Comparison of ENCODE assay signal across 8 cellular contexts in the genomic region with DNA sequence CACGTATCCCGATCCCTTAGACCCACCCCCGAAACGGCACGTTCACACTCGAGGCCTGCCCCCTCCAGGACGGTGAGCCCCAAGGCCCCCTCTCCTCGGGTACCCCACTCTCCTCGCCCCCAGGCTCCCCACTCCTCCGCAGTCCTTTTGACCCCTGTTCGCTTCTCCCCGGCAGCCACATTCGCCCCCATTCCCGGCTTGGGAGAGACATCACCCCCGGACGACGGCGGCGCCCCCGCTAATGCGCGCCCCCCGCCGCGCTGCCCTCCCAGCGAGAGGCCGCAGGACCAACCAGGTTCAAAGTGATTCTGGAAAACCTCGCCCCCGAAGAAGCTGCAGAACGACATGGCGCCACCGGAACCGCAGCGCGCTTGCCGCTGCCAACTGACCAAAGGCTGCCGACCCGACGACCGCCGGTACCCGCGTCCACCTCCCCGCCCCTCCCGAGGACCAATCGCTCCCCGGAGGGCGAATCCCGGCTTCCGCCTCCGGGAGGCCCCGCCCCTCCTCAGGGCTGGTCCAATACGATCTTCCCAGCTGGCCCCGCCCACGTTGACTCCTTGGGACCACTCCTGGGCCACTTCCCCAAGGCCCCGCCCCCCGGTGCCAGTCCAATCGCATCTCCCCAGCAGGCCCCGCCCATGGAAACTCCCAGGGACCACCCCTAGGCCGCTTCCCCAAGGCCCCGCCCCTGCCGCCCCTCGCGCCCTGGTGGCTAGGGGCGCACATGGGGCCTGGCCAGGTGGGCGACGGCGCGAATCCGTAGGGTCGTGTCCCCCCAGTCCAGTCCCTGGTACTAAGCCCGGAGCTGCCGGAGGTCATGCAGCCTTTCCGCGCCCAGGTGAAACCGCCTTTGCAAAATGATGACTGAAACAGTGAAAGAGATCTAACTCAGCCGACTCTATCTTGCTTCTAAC. TPM values are rescaled to one million over a fixed set of nuclear protein-coding genes. Genes with fewer than 3 reads are reported as not detected.
DNase-seq lines count a peak whose midpoint lies in the region; ATAC-seq and TF ChIP-seq lines count a peak whose summit lies in the region.

A gene with protein sequence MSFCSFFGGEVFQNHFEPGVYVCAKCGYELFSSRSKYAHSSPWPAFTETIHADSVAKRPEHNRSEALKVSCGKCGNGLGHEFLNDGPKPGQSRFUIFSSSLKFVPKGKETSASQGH (minus strand): TSS at position 390 of the 917 bp plus-strand sequence. CDS start 43 bp downstream, at position 347.

- peaks cover 11 to 57% (median 38%) of the 10 kb centered on the region in 6 donors for H3K4me1 ChIP-seq in spleen

- peak within 1 kb of the TSS; percentile 87 for H3K4me3 Mint-ChIP-seq in WTC11
- peak within 1 kb of the TSS; percentile 78 to 89 (median 87) for H3K4me3 Mint-ChIP-seq in immature natural killer cell

- peak within 1 kb of the TSS; percentile 61 to 94 (median 84) for H3K27ac ChIP-seq in spleen

- intact Hi-C loops in spleen (cut with DNase I; ENCODE audit: low total_unique reads) = no loop called here

- H3K4me3 ChIP-seq in AG04449 (ENCODE audit: low read depth, low read length) (peak within 1 kb of the TSS; percentile 87), cardiac fibroblast (replicated peaks in 1 of 2; ENCODE audit: low read depth in 2 of 2, low read length in 2 of 2) (peak within 1 kb of the TSS; percentile 86 to 92), spleen (peak within 1 kb of the TSS; percentile 64 to 93 (median 82))

- WGBS in spleen, 5 donors = 0 to 2% (median 1%) methylated on average over 34 to 77 of the region's 77 CpGs

- CTCF ChIA-PET in AG04449 (lab: Yijun Ruan, JAX) (interaction anchor here (0.6 to 7.4 kb wide), 9 partner anchors 9 to 297 kb away, joined by 3 to 80 read pairs (median 3); no protein-coding TSS in a partner anchor), WTC11 (lab: Charles Lee) (interaction anchor here (0.5 to 4.4 kb wide), 10 partner anchors 9 to 237 kb away, joined by 3 to 29 read pairs (median 4); a partner anchor contains a TSS)

- H3K9me3 Mint-ChIP-seq in WTC11 = no peaks in the 10 kb centered on the region
- no peaks in the 10 kb centered on the region for H3K9me3 Mint-ChIP-seq in immature natural killer cell

- H3K9me3 ChIP-seq in spleen = no peaks in the 10 kb centered on the region

- H3K36me3 ChIP-seq in spleen = peaks cover 0 to 33% (median 20%) of the 10 kb centered on the region in 6 donors

- H3K4me1 Mint-ChIP-seq in WTC11 (peaks cover 22% of the 10 kb centered on the region), immature natural killer cell (peaks cover 15 to 24% of the 10 kb centered on the region in 2 donors)

- TF ChIP-seq CTCF in AG04449 (IDR thresholded peaks at IDR 0.05; ENCODE audit: insufficient read depth, low read length, missing control alignments) = no peak
- no peak for TF ChIP-seq CTCF in WTC11 (IDR thresholded peaks at IDR 0.05)
- TF ChIP-seq CTCF in cardiac fibroblast (IDR thresholded peaks at IDR 0.05; ENCODE audit: low read depth, low read length) = no peak
- TF ChIP-seq CTCF in spleen (IDR thresholded peaks at IDR 0.05 in 8 of 11, conservative IDR thresholded peaks at IDR 0.05 in 3 of 11) = peak in 2 of 11 experiments; percentile 27 to 45

- H3K36me3 Mint-ChIP-seq in WTC11 (peaks cover 9% of the 10 kb centered on the region), immature natural killer cell (peaks cover 0 to 10% (median 2%) of the 10 kb centered on the region in 3 donors)

- H3K27me3 ChIP-seq in spleen (replicated peaks in 1 of 7) = no peaks in the 10 kb centered on the region

- peak; percentile 33 to 79 (median 79) for TF ChIP-seq POLR2A in spleen (IDR thresholded peaks at IDR 0.05)

- POLR2A ChIA-PET in AG04449 (lab: Yijun Ruan, JAX) (interaction anchor here (1.0 to 4.7 kb wide), 3 partner anchors 14 to 66 kb away, joined by 3 to 45 read pairs (median 3); a partner anchor contains a TSS), WTC11 (lab: Charles Lee) (interaction anchor here (0.6 to 1.7 kb wide), 6 partner anchors 16 to 48 kb away, joined by 3 to 7 read pairs (median 4); a partner anchor contains a TSS)

- H3K27me3 Mint-ChIP-seq in WTC11 (ENCODE audit: low read depth) (peaks cover 16% of the 10 kb centered on the region), immature natural killer cell (ENCODE audit: low read depth in 3 of 3) (peaks cover 0 to 7% (median 3%) of the 10 kb centered on the region in 3 donors)

- peak within 1 kb of the TSS; percentile 60 for H3K27ac Mint-ChIP-seq in WTC11
- H3K27ac Mint-ChIP-seq in immature natural killer cell = peak within 1 kb of the TSS; percentile 62 to 83 (median 74)

- peak; percentile 91 for ATAC-seq in GM18909 (IDR thresholded peaks at IDR 0.05; ENCODE audit: poor library complexity, unreplicated experiment)
- peak; percentile 94 for ATAC-seq in HG03175 (IDR thresholded peaks at IDR 0.05; ENCODE audit: unreplicated experiment)
- ATAC-seq in WTC11 = peak; percentile 97

- DNase-seq in AG04449 (ENCODE audit: low read depth, low spot score) (peak; percentile 65), NCI-H226 (peak; percentile 96), WTC11 (ENCODE audit: low spot score) (peak; percentile 100), cardiac fibroblast (ENCODE audit: low read depth in 2 of 2) (peak; percentile 98 to 99), immature natural killer cell (peak; percentile 98 to 99 (median 99)), spleen (peak; percentile 99)

TF ChIP-seq in WTC11, 78 proteins besides CTCF, POLR2A, EP300 and RAD21 (continues in another document):
- TF ChIP-seq, protein P1, sequence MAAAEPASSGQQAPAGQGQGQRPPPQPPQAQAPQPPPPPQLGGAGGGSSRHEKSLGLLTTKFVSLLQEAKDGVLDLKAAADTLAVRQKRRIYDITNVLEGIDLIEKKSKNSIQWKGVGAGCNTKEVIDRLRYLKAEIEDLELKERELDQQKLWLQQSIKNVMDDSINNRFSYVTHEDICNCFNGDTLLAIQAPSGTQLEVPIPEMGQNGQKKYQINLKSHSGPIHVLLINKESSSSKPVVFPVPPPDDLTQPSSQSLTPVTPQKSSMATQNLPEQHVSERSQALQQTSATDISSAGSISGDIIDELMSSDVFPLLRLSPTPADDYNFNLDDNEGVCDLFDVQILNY (CRISPR knock-in tag; IDR thresholded peaks at IDR 0.05) = 0 out of 2 replicates have a peak, but pooled peaks have one; percentile 34
- TF ChIP-seq FOXK1 (CRISPR knock-in tag; IDR thresholded peaks at IDR 0.05) (peak; percentile 44; the same call in 1 of the 2 replicates), MYBL2 (CRISPR knock-in tag; IDR thresholded peaks at IDR 0.05) (peak; percentile 58; the same call in 1 of the 2 replicates), TEAD1 (CRISPR knock-in tag; IDR thresholded peaks at IDR 0.05) (peak; percentile 59), ESRRA (CRISPR knock-in tag; IDR thresholded peaks at IDR 0.05; ENCODE audit: borderline replicate concordance) (peak; percentile 47; the same call in 1 of the 2 replicates), NFYB (CRISPR knock-in tag; conservative IDR thresholded peaks at IDR 0.05; ENCODE audit: low read depth) (peak; percentile 59), ELF4 (CRISPR knock-in tag; IDR thresholded peaks at IDR 0.05; ENCODE audit: low read depth) (peak; percentile 0; the same call in 1 of the 2 replicates), GABPB1 (CRISPR knock-in tag; IDR thresholded peaks at IDR 0.05) (0 out of 2 replicates have a peak, but pooled peaks have one; percentile 12), CREM (CRISPR knock-in tag; IDR thresholded peaks at IDR 0.05) (0 out of 2 replicates have a peak, but pooled peaks have one; percentile 38)
- TF ChIP-seq, protein P2, sequence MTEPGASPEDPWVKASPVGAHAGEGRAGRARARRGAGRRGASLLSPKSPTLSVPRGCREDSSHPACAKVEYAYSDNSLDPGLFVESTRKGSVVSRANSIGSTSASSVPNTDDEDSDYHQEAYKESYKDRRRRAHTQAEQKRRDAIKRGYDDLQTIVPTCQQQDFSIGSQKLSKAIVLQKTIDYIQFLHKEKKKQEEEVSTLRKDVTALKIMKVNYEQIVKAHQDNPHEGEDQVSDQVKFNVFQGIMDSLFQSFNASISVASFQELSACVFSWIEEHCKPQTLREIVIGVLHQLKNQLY (CRISPR knock-in tag; IDR thresholded peaks at IDR 0.05) = peak; percentile 44; the same call in 1 of the 2 replicates
- TF ChIP-seq, protein P3, sequence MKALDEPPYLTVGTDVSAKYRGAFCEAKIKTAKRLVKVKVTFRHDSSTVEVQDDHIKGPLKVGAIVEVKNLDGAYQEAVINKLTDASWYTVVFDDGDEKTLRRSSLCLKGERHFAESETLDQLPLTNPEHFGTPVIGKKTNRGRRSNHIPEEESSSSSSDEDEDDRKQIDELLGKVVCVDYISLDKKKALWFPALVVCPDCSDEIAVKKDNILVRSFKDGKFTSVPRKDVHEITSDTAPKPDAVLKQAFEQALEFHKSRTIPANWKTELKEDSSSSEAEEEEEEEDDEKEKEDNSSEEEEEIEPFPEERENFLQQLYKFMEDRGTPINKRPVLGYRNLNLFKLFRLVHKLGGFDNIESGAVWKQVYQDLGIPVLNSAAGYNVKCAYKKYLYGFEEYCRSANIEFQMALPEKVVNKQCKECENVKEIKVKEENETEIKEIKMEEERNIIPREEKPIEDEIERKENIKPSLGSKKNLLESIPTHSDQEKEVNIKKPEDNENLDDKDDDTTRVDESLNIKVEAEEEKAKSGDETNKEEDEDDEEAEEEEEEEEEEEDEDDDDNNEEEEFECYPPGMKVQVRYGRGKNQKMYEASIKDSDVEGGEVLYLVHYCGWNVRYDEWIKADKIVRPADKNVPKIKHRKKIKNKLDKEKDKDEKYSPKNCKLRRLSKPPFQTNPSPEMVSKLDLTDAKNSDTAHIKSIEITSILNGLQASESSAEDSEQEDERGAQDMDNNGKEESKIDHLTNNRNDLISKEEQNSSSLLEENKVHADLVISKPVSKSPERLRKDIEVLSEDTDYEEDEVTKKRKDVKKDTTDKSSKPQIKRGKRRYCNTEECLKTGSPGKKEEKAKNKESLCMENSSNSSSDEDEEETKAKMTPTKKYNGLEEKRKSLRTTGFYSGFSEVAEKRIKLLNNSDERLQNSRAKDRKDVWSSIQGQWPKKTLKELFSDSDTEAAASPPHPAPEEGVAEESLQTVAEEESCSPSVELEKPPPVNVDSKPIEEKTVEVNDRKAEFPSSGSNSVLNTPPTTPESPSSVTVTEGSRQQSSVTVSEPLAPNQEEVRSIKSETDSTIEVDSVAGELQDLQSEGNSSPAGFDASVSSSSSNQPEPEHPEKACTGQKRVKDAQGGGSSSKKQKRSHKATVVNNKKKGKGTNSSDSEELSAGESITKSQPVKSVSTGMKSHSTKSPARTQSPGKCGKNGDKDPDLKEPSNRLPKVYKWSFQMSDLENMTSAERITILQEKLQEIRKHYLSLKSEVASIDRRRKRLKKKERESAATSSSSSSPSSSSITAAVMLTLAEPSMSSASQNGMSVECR (CRISPR knock-in tag; IDR thresholded peaks at IDR 0.05; ENCODE audit: borderline replicate concordance) = peak; percentile 34; the same call in 1 of the 2 replicates

RNA-seq across cellular contexts. Expression of the gene that starts here (rescaled TPM):
- total RNA-seq in WTC11 (2021) = 26.4 to 29.8 TPM (median 28.3 TPM) in 3 replicates
- polyA plus RNA-seq in immature natural killer cell = 10 to 100 TPM; 34.0 to 66.5 (median 47.0) TPM
- total RNA-seq in spleen = 100 to 1,000 TPM in 2 of 7 donors, 10 to 100 TPM in 5; 32.9 to 114 (median 60.4) TPM
- polyA plus RNA-seq in spleen = 10 to 100 TPM; 31.1 to 62.0 (median 31.3) TPM

Comparison
In these comparisons a context has a peak if more than half of its experiments do, and no peak if none do; other contexts are left out.
1. Peak in every context shown above with its lines: DNase-seq, ATAC-seq, H3K4me3 ChIP-seq and H3K27ac ChIP-seq.